19 cellular contexts compared by ENCODE assay signal in the genomic region with DNA sequence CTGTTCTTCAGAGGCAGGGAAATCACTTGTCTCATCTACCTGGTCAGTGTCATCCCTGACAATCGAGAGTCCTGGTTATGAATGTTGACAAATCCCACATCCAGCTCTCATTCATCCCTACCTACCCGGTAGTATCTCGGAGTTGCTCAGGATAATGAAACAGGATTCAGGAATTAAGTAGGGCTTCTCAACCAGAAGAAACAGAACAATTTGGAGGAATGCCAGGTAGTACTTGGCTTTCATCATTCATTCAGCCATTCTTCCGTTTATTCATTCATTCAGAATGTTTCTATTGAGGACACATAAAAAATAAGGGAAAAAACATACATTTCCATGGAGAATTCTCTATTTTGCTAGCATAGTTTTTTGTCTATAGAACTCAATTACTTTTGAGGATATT.
"Had no signal": no experiment of that assay in that cellular context is flagged by ENCODE, and none has a peak within 500 bp of the region (broad histone marks: within the 10 kb centered on the region; RNA-seq: fewer than 3 reads in every experiment).

No MANE protein-coding gene starts in this region.

- H3K27ac ChIP-seq: adrenal gland, dorsolateral prefrontal cortex, gastroesophageal sphincter, heart right ventricle, tibial artery, VCaP had no signal

- H3K36me3 ChIP-seq: adrenal gland, gastroesophageal sphincter, heart right ventricle, tibial artery had no signal

- H3K4me3 ChIP-seq: adrenal gland, dorsolateral prefrontal cortex, gastroesophageal sphincter, heart right ventricle, tibial artery had no signal

- H3K4me1 ChIP-seq: heart right ventricle had no signal

- DNase-seq: activated CD4-positive, alpha-beta T cell treated with anti-CD3 and anti-CD28 coated beads for 1 hour; activated CD8-positive, alpha-beta memory T cell treated with anti-CD3 and anti-CD28 coated beads for 24 hours; activated CD8-positive, alpha-beta memory T cell treated with anti-CD3 and anti-CD28 coated beads, Interleukin-2, amount 50 U/mL, for 48 hours; activated gamma-delta T cell; activated T-cell treated with anti-CD3 and anti-CD28 coated beads, Interleukin-2, amount 50 U/mL, for 72 hours; adrenal gland; dorsolateral prefrontal cortex; heart right ventricle; left cardiac atrium; naive thymus-derived CD8-positive, alpha-beta T cell; posterior cingulate gyrus; retina; stimulated activated CD4-positive, alpha-beta T cell treated with anti-CD3 and anti-CD28 coated beads, Interleukin-12 subunit alpha, Interleukin-12 subunit beta, amount 100 ng/mL, for 4 hours; stimulated activated CD4-positive, alpha-beta T cell treated with anti-CD3 and anti-CD28 coated beads, Interleukin-1b, Interleukin-23, amount 100 ng/mL, for 48 hours; stimulated activated naive CD4-positive, alpha-beta T cell treated with Interleukin-2 at 50 U/mL for 16 hours; T-helper 2 cell; tibial artery had no signal

- H3K9me3 ChIP-seq: adrenal gland, gastroesophageal sphincter, heart right ventricle, tibial artery had no signal

- H3K27me3 ChIP-seq: adrenal gland, dorsolateral prefrontal cortex, gastroesophageal sphincter, heart right ventricle, tibial artery had no signal
